Comparison of ENCODE assay signal across 26 cellular contexts in the genomic region with DNA sequence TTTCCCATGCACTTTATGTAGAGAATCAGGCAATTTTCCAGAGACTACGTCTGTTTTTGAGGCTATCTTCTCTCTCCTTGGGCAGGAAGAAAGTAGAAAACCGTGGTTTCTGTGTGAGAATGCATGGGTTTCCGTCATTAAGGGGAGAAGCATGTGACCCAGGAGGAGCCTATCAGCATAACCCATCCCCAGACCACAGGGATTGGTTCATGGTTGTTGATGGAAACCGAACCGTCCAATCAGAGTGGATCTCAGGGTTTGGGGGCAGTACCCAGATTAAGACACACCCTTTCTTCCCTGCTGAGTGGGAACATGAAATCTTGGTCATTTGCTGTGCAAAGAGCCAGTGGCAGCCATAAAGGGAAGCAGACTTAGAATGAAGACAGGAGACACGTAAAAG.
DNase-seq lines count a peak whose midpoint lies in the region; ATAC-seq and TF ChIP-seq lines count a peak whose summit lies in the region.
"Had no signal": no experiment of that assay in that cellular context is flagged by ENCODE, and none has a peak within 500 bp of the region (broad histone marks: within the 10 kb centered on the region; RNA-seq: fewer than 3 reads in every experiment).

No MANE protein-coding gene starts in this region.

- no peak overlapping the region for H4K91ac ChIP-seq in IMR-90 (ENCODE audit: insufficient read depth, low read depth, low read length)

- H2AK9ac ChIP-seq in IMR-90 (replicated peaks; ENCODE audit: low read depth, low read length, poor library complexity) = no peak overlapping the region

- no peaks in the 10 kb centered on the region for H3F3A ChIP-seq in smooth muscle cell (ENCODE audit: low read depth)

- H3K9ac ChIP-seq in IMR-90 (ENCODE audit: low read depth, low read length) (no peak overlapping the region), smooth muscle cell (ENCODE audit: low read depth) (no peak overlapping the region)

- dilution Hi-C loops in IMR-90 (cut with HindIII; ENCODE audit: low sequenced_read_pairs, unreplicated experiment) = no loop called here

- H3K36me3 Mint-ChIP-seq in CD4-positive, alpha-beta memory T cell = no peaks in the 10 kb centered on the region
- H3K36me3 Mint-ChIP-seq: activated naive CD8-positive, alpha-beta T cell treated with anti-CD3 and anti-CD28 coated beads for 36 hours had no signal

- TF ChIP-seq RAD21 in IMR-90 (IDR thresholded peaks at IDR 0.05; ENCODE audit: low read length) = no peak

- H3K79me2 ChIP-seq in smooth muscle cell (ENCODE audit: low read depth) = no peaks in the 10 kb centered on the region

- BruUV-seq in IMR-90 (replicated peaks; lab: Mats Ljungman, UMichigan) = no TSS peak

- no peak overlapping the region for H3K56ac ChIP-seq in IMR-90 (ENCODE audit: extremely low read depth, insufficient read depth, low read length)

- WGBS in IMR-90 (ENCODE audit: extremely low coverage in 2 of 2, insufficient read length in 1 of 2), 2 experiments = no CpG with 5 or more reads among the region's 6 CpGs
- 94% methylated on average over 6 of the region's 6 CpGs for WGBS in smooth muscle cell (ENCODE audit: low lambda C conversion rate)

- H3K9me3 ChIP-seq in IMR-90 (ENCODE audit: control insufficient read depth, insufficient read depth, low read length) (no peaks in the 10 kb centered on the region), smooth muscle cell (replicated peaks; ENCODE audit: low read depth) (no peaks in the 10 kb centered on the region)
- H3K9me3 ChIP-seq in CD4-positive, alpha-beta memory T cell (ENCODE audit: control insufficient read depth in 1 of 2, low read length in 2 of 2) = no peaks in the 10 kb centered on the region
- H3K9me3 ChIP-seq: tibial artery had no signal

- H3K4me3 ChIP-seq in IMR-90 (ENCODE audit: insufficient read depth, low read depth, low read length) (no peak overlapping the region), smooth muscle cell (no peak overlapping the region)
- no peak overlapping the region for H3K4me3 ChIP-seq in CD4-positive, alpha-beta memory T cell (ENCODE audit: low read length in 2 of 2)
- H3K4me3 ChIP-seq: lung, tibial artery had no signal

- H2BK20ac ChIP-seq in IMR-90 (ENCODE audit: low read depth, low read length) = no peak overlapping the region

- no peaks in the 10 kb centered on the region for H3K4me1 Mint-ChIP-seq in CD4-positive, alpha-beta memory T cell
- H3K4me1 Mint-ChIP-seq: activated naive CD8-positive, alpha-beta T cell treated with anti-CD3 and anti-CD28 coated beads for 36 hours had no signal

- no peak for ATAC-seq in IMR-90 (ENCODE audit: low read depth)
- ATAC-seq: activated CD8-positive, alpha-beta T cell treated with anti-CD3 and anti-CD28 coated beads for 36 hours; sciatic nerve had no signal

- H2AK5ac ChIP-seq in IMR-90 (ENCODE audit: low read depth, low read length) = no peak overlapping the region

- H3K27ac Mint-ChIP-seq in CD4-positive, alpha-beta memory T cell = no peak overlapping the region
- H3K27ac Mint-ChIP-seq: activated CD8-positive, alpha-beta T cell treated with anti-CD3 and anti-CD28 coated beads for 36 hours; activated naive CD8-positive, alpha-beta T cell treated with anti-CD3 and anti-CD28 coated beads for 36 hours; dendritic cell treated with granulocyte-macrophage colony-stimulating factor and Interleukin-4, amounts not matched to agents 40 ng/mL and 50 ng/mL, for 4 days; stimulated activated naive CD8-positive, alpha-beta T cell treated with anti-CD3 and anti-CD28 coated beads, Interleukin-15, Interleukin-2, amounts not matched to agents 100 ng/mL and 50 ng/mL, for 24 hours had no signal

- in situ Hi-C loops in IMR-90 (cut with MboI; ENCODE audit: low sequenced_read_pairs) = no loop called here
- in situ Hi-C loops in SK-MEL-5 (cut with HindIII; ENCODE audit: low pct_unique_long_range_greater_than_20kb, low sequenced_read_pairs) = no loop called here
- in situ Hi-C loops in GM13977 (cut with MboI; ENCODE audit: low pct_unique_long_range_greater_than_20kb, low sequenced_read_pairs, unreplicated experiment) = no loop called here

- TF ChIP-seq CTCF in IMR-90 (conservative IDR thresholded peaks at IDR 0.05; ENCODE audit: low read depth, low read length) (no peak), smooth muscle cell (IDR thresholded peaks at IDR 0.05; ENCODE audit: borderline replicate concordance, insufficient read depth, poor library complexity, severe bottlenecking) (no peak), GM13977 (IDR thresholded peaks at IDR 0.05; ENCODE audit: extremely low read depth, insufficient read depth, missing control alignments) (no peak)

- POLR2A ChIA-PET in IMR-90 (lab: Charles Lee; ENCODE audit: unreplicated experiment) = no interaction called here
- POLR2A ChIA-PET in CD4-positive, alpha-beta memory T cell (lab: Charles Lee; ENCODE audit: partially characterized antibody) = no interaction called here

- H4K20me1 ChIP-seq in IMR-90 (ENCODE audit: insufficient read depth, low read length) (no peaks in the 10 kb centered on the region), smooth muscle cell (ENCODE audit: low read depth) (no peaks in the 10 kb centered on the region)

- H2BK5ac ChIP-seq in IMR-90 (ENCODE audit: low read depth, low read length, poor library complexity, severe bottlenecking) = no peak overlapping the region

- no peak overlapping the region for H4K5ac ChIP-seq in IMR-90 (ENCODE audit: low read depth, low read length)

- H3K4me1 ChIP-seq in IMR-90 (ENCODE audit: control insufficient read depth, insufficient read depth, low read length) (no peaks in the 10 kb centered on the region), smooth muscle cell (ENCODE audit: low read depth) (no peaks in the 10 kb centered on the region)
- no peaks in the 10 kb centered on the region for H3K4me1 ChIP-seq in CD4-positive, alpha-beta memory T cell (ENCODE audit: insufficient read depth, low read length)
- H3K4me1 ChIP-seq: tibial artery had no signal

- H2AFZ ChIP-seq in IMR-90 (replicated peaks; ENCODE audit: low read length, poor library complexity) = no peak overlapping the region
- no peak overlapping the region for H2AFZ ChIP-seq in smooth muscle cell (ENCODE audit: low read depth)

- no peak overlapping the region for H2BK120ac ChIP-seq in IMR-90 (ENCODE audit: low read depth, low read length)

- H3K9me1 ChIP-seq in IMR-90 (ENCODE audit: insufficient read depth, low read length) = no peaks in the 10 kb centered on the region

- no peak overlapping the region for H3K14ac ChIP-seq in IMR-90 (replicated peaks; ENCODE audit: low read depth, low read length)

- no peak overlapping the region for H3K23ac ChIP-seq in IMR-90 (ENCODE audit: low read depth, low read length)

- intact Hi-C loops in IMR-90 (cut with micrococcal nuclease) (no loop called here), posterior vena cava (cut with DNase I) (no loop called here)
- intact Hi-C loops in CD4-positive, alpha-beta memory T cell (cut with micrococcal nuclease) = no loop called here

- H3K4ac ChIP-seq in IMR-90 (ENCODE audit: low read depth, low read length) = no peak overlapping the region

- no peak for TF ChIP-seq POLR2A in IMR-90 (IDR thresholded peaks at IDR 0.05; ENCODE audit: low read depth, low read length)

- H3K9me3 Mint-ChIP-seq in CD4-positive, alpha-beta memory T cell = peaks cover 0 to 16% (median 5%) of the 10 kb centered on the region in 8 donors
- H3K9me3 Mint-ChIP-seq: activated naive CD8-positive, alpha-beta T cell treated with anti-CD3 and anti-CD28 coated beads for 36 hours; dendritic cell treated with granulocyte-macrophage colony-stimulating factor and Interleukin-4, amounts not matched to agents 40 ng/mL and 50 ng/mL, for 4 days; neural crest cell had no signal

- no peaks in the 10 kb centered on the region for H3K36me3 ChIP-seq in IMR-90 (ENCODE audit: control insufficient read depth, insufficient read depth, low read length)
- no peaks in the 10 kb centered on the region for H3K36me3 ChIP-seq in smooth muscle cell (ENCODE audit: low read depth)
- H3K36me3 ChIP-seq in CD4-positive, alpha-beta memory T cell (ENCODE audit: insufficient read depth, low read length) = no peaks in the 10 kb centered on the region
- H3K36me3 ChIP-seq: tibial artery had no signal

- DNase-seq in EH (ENCODE audit: low read depth) (peak; percentile 18), IMR-90 (peak; percentile 1), SK-MEL-5 (ENCODE audit: low read depth, low spot score) (peak; percentile 49), hepatic stellate cell (ENCODE audit: low spot score) (peak; percentile 30), smooth muscle cell (lab: John Stamatoyannopoulos, UW; ENCODE audit: unreplicated experiment) (no peak), posterior vena cava (ENCODE audit: low spot score) (no peak), GM13977 (ENCODE audit: low spot score) (no peak)
- DNase-seq in CD4-positive, alpha-beta memory T cell = no peak
- DNase-seq: activated CD4-positive, CD25-positive, alpha-beta regulatory T cell treated with anti-CD3 and anti-CD28 coated beads, Interleukin-2, amount 50 U/mL, for 72 hours; activated CD8-positive, alpha-beta T cell treated with anti-CD3 and anti-CD28 coated beads for 36 hours; activated effector memory CD4-positive, alpha-beta T cell treated with Interleukin-2 at 50 U/mL for 16 hours; activated naive CD8-positive, alpha-beta T cell treated with anti-CD3 and anti-CD28 coated beads for 36 hours; activated T-cell treated with anti-CD3 and anti-CD28 coated beads for 4 hours; GF-D8; H7; KG1; NCI-H1048; NCI-H1694 treated with DMSO at 0.1 percent for 48 hours; posterior cingulate gyrus; T-helper 9 cell; tibial artery had no signal

- CTCF ChIA-PET in IMR-90 (lab: Yijun Ruan, JAX) = interaction anchor here (0.6 kb wide), 1 partner anchor 161 kb away, joined by 4 read pairs; no protein-coding TSS in a partner anchor
- CTCF ChIA-PET in CD4-positive, alpha-beta memory T cell (lab: Charles Lee; ENCODE audit: partially characterized antibody) = no interaction called here

- H3K27ac ChIP-seq in IMR-90 (ENCODE audit: insufficient read depth, low read length) (no peak overlapping the region), smooth muscle cell (ENCODE audit: low read depth) (no peak overlapping the region)
- H3K27ac ChIP-seq in CD4-positive, alpha-beta memory T cell (ENCODE audit: low read depth, low read length) = no peak overlapping the region
- H3K27ac ChIP-seq: tibial artery had no signal

- no peak overlapping the region for H3K4me2 ChIP-seq in IMR-90 (ENCODE audit: low read depth, low read length)
- H3K4me2 ChIP-seq in smooth muscle cell = no peak overlapping the region

- H3K4me3 Mint-ChIP-seq in CD4-positive, alpha-beta memory T cell = no peak overlapping the region
- H3K4me3 Mint-ChIP-seq: activated CD8-positive, alpha-beta T cell treated with anti-CD3 and anti-CD28 coated beads for 36 hours; activated naive CD8-positive, alpha-beta T cell treated with anti-CD3 and anti-CD28 coated beads for 36 hours; dendritic cell treated with granulocyte-macrophage colony-stimulating factor and Interleukin-4, amounts not matched to agents 40 ng/mL and 50 ng/mL, for 4 days; neural crest cell; stimulated activated naive CD8-positive, alpha-beta T cell treated with anti-CD3 and anti-CD28 coated beads, Interleukin-15, Interleukin-2, amounts not matched to agents 100 ng/mL and 50 ng/mL, for 24 hours had no signal

- peaks cover 25% of the 10 kb centered on the region for H3K27me3 ChIP-seq in IMR-90 (ENCODE audit: control insufficient read depth, insufficient read depth, low read length)
- H3K27me3 ChIP-seq in smooth muscle cell (ENCODE audit: low read depth) = peaks cover 7% of the 10 kb centered on the region
- no peaks in the 10 kb centered on the region for H3K27me3 ChIP-seq in CD4-positive, alpha-beta memory T cell (ENCODE audit: insufficient read depth, low read length)
- H3K27me3 ChIP-seq: tibial artery had no signal

- H2BK15ac ChIP-seq in IMR-90 (ENCODE audit: low read depth, low read length) = no peak overlapping the region

- no peak overlapping the region for H3K18ac ChIP-seq in IMR-90 (ENCODE audit: low read depth, low read length)

- no peaks in the 10 kb centered on the region for H3K79me1 ChIP-seq in IMR-90 (ENCODE audit: low read depth in 1 of 2, low read length in 2 of 2)

- H4K8ac ChIP-seq in IMR-90 (ENCODE audit: low read depth in 2 of 2, low read length in 2 of 2) = no peak overlapping the region

- peaks cover under 1 to 4% of the 10 kb centered on the region in 2 donors for H3K27me3 Mint-ChIP-seq in CD4-positive, alpha-beta memory T cell
- H3K27me3 Mint-ChIP-seq: dendritic cell treated with granulocyte-macrophage colony-stimulating factor and Interleukin-4, amounts not matched to agents 40 ng/mL and 50 ng/mL, for 4 days had no signal

Comparison
In these comparisons a context has a peak if more than half of its experiments do, and no peak if none do; other contexts are left out.
1. DNase-seq: peak in EH (single experiment), IMR-90 (single experiment), SK-MEL-5 (single experiment) and hepatic stellate cell (single experiment); none in smooth muscle cell (single experiment), CD4-positive, alpha-beta memory T cell (0 of 5), posterior vena cava (single experiment) and GM13977 (single experiment).